Comparison of ENCODE assay signal across 1 cellular context in genomic region chr14:71086571-71086970, GRCh38.
TF ChIP-seq lines count a peak whose summit lies in the region.

No MANE protein-coding gene starts in this region.

TF ChIP-seq in WTC11, 78 proteins besides CTCF, POLR2A, EP300 and RAD21 (continued from another document):
- TF ChIP-seq STAT6 (CRISPR knock-in tag; conservative IDR thresholded peaks at IDR 0.05; ENCODE audit: low read depth) = no peak
- TF ChIP-seq SMAD3 (CRISPR knock-in tag; IDR thresholded peaks at IDR 0.05; ENCODE audit: borderline replicate concordance) = no peak
- TF ChIP-seq MAX (CRISPR knock-in tag; IDR thresholded peaks at IDR 0.05) = no peak
- TF ChIP-seq CREM (CRISPR knock-in tag; IDR thresholded peaks at IDR 0.05) = no peak
- no peak for TF ChIP-seq ZNF512 (CRISPR knock-in tag; IDR thresholded peaks at IDR 0.05; ENCODE audit: borderline replicate concordance)
- no peak for TF ChIP-seq MYBL2 (CRISPR knock-in tag; IDR thresholded peaks at IDR 0.05)
- TF ChIP-seq IRF1 (CRISPR knock-in tag; IDR thresholded peaks at IDR 0.05) = no peak
- no peak for TF ChIP-seq ERG (CRISPR knock-in tag; IDR thresholded peaks at IDR 0.05)
- no peak for TF ChIP-seq ARID4B (CRISPR knock-in tag; IDR thresholded peaks at IDR 0.05; ENCODE audit: borderline replicate concordance)
- TF ChIP-seq MXD4 (CRISPR knock-in tag; IDR thresholded peaks at IDR 0.05; ENCODE audit: borderline replicate concordance) = no peak
- TF ChIP-seq ZNF138 (CRISPR knock-in tag; conservative IDR thresholded peaks at IDR 0.05) = no peak
- no peak for TF ChIP-seq ZSCAN18 (CRISPR knock-in tag; IDR thresholded peaks at IDR 0.05)
- TF ChIP-seq PRRX2 (CRISPR knock-in tag; IDR thresholded peaks at IDR 0.05) = no peak
- no peak for TF ChIP-seq ESRRA (CRISPR knock-in tag; IDR thresholded peaks at IDR 0.05; ENCODE audit: borderline replicate concordance)
- no peak for TF ChIP-seq OVOL2 (CRISPR knock-in tag; IDR thresholded peaks at IDR 0.05; ENCODE audit: borderline replicate concordance)
